In the genomic region with DNA sequence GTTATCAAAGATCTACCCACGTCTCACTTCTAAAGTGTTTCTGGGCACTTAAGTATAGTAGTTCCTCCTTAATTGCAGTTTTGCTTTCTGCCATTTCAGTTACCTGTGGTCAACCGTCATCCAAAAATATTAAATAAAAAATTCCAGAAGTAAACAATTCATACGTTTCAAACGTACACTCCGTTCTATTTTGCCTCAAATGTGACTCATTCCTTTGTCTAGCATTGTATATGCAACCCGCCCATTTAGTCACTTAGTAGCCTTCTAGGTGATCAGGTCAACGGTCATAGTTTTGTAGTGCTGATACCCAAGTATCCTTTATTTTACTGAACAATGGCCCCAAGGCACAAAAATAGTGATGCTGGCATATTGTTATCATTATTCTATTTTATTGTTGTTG, we compare ENCODE assay signal across 19 cellular contexts. TPM values are rescaled to one million over a fixed set of nuclear protein-coding genes. Genes with fewer than 3 reads are reported as not detected.
DNase-seq lines count a peak whose midpoint lies in the region; ATAC-seq and TF ChIP-seq lines count a peak whose summit lies in the region.
"Had no signal": no experiment of that assay in that cellular context is flagged by ENCODE, and none has a peak within 500 bp of the region (broad histone marks: within the 10 kb centered on the region; RNA-seq: fewer than 3 reads in every experiment).

No MANE protein-coding gene starts in this region.

- H3K27me3 ChIP-seq in breast epithelium (no peaks in the 10 kb centered on the region), psoas muscle (ENCODE audit: insufficient read depth in 3 of 3, low read length in 2 of 3) (no peaks in the 10 kb centered on the region)

- H3K4me3 ChIP-seq in breast epithelium (no peak overlapping the region), fibroblast of mammary gland (ENCODE audit: control insufficient read depth, low read depth, low read length) (no peak overlapping the region), psoas muscle (no peak overlapping the region)
- H3K4me3 ChIP-seq: GM23338 had no signal

- POLR2A ChIA-PET in MCF 10A (lab: Yijun Ruan, JAX) = no interaction called here

- no peaks in the 10 kb centered on the region for H3K9me3 ChIP-seq in breast epithelium
- H3K9me3 ChIP-seq in psoas muscle = no peaks in the 10 kb centered on the region

- DNase-seq in MCF 10A (ENCODE audit: unreplicated experiment) (peak; percentile 47), breast epithelium (ENCODE audit: low spot score in 2 of 2) (no peak), SW480 (ENCODE audit: low spot score) (peak; percentile 39), fibroblast of mammary gland (ENCODE audit: low read depth) (peak; percentile 59), omental fat pad (ENCODE audit: low spot score) (no peak), psoas muscle (no peak)
- DNase-seq: 8988T; CD8-positive, alpha-beta memory T cell; DND-41; GF-D8; IMR-90; Karpas-422; NCI-H187; NCI-H526 treated with DMSO at 0.1 percent for 48 hours; NK-92 treated with Interleukin-12 subunit alpha and Interleukin-12 subunit beta, amount 100 ng/mL, for 24 hours had no signal

- ATAC-seq in HG02642 (IDR thresholded peaks at IDR 0.05; ENCODE audit: poor library complexity, unreplicated experiment) (no peak), omental fat pad (ENCODE audit: low FRiP score) (no peak), psoas muscle (no peak), GM18873 (IDR thresholded peaks at IDR 0.05; ENCODE audit: low FRiP score, unreplicated experiment) (no peak)
- ATAC-seq: GM23338 had no signal

- H3K27me3 Mint-ChIP-seq in MCF 10A (ENCODE audit: insufficient read depth, unreplicated experiment) = no peaks in the 10 kb centered on the region
- H3K27me3 Mint-ChIP-seq: CD8-positive, alpha-beta memory T cell had no signal

- CTCF ChIA-PET in MCF 10A (lab: Yijun Ruan, JAX) = no interaction called here

- H3K27ac Mint-ChIP-seq in MCF 10A (ENCODE audit: low read depth, unreplicated experiment) = no peak overlapping the region
- H3K27ac Mint-ChIP-seq: CD8-positive, alpha-beta memory T cell; GM23338 had no signal

- 86 to 91% (median 88%) methylated on average over 7 of the region's 7 CpGs for WGBS in psoas muscle, 3 donors

- no TSS peak for BruUV-seq in MCF 10A (replicated peaks; lab: Mats Ljungman, UMichigan)

- H3K9me3 Mint-ChIP-seq in MCF 10A (ENCODE audit: unreplicated experiment) = no peaks in the 10 kb centered on the region
- H3K9me3 Mint-ChIP-seq: GM23338 had no signal

- no peak for TF ChIP-seq POLR2A in breast epithelium (IDR thresholded peaks at IDR 0.05)

- H3K4me3 Mint-ChIP-seq in MCF 10A (ENCODE audit: unreplicated experiment) = no peak overlapping the region
- H3K4me3 Mint-ChIP-seq: CD8-positive, alpha-beta memory T cell; GM23338 had no signal

- no peak overlapping the region for H3K27ac ChIP-seq in breast epithelium
- no peak overlapping the region for H3K27ac ChIP-seq in psoas muscle

- H3K4me1 Mint-ChIP-seq in MCF 10A (ENCODE audit: insufficient read depth, unreplicated experiment) = peaks cover 11% of the 10 kb centered on the region
- H3K4me1 Mint-ChIP-seq: CD8-positive, alpha-beta memory T cell; GM23338 had no signal

- no peaks in the 10 kb centered on the region for H3K36me3 Mint-ChIP-seq in MCF 10A (ENCODE audit: insufficient read depth, unreplicated experiment)
- H3K36me3 Mint-ChIP-seq: CD8-positive, alpha-beta memory T cell had no signal

- H3K4me1 ChIP-seq in breast epithelium (no peaks in the 10 kb centered on the region), psoas muscle (no peaks in the 10 kb centered on the region)

- intact Hi-C loops in MCF 10A (cut with micrococcal nuclease) = no loop called here
- intact Hi-C loops in breast epithelium (cut with DNase I; ENCODE audit: low total_unique reads) = no loop called here
- intact Hi-C loops in psoas muscle (cut with DNase I) = no loop called here

- no peaks in the 10 kb centered on the region for H3K36me3 ChIP-seq in breast epithelium
- no peaks in the 10 kb centered on the region for H3K36me3 ChIP-seq in psoas muscle (ENCODE audit: insufficient read depth in 1 of 2, low read depth in 1 of 2)

- TF ChIP-seq CTCF in MCF 10A (IDR thresholded peaks at IDR 0.05; ENCODE audit: unreplicated experiment) = no peak
- no peak for TF ChIP-seq CTCF in breast epithelium (IDR thresholded peaks at IDR 0.05)
- TF ChIP-seq CTCF in fibroblast of mammary gland (conservative IDR thresholded peaks at IDR 0.05; ENCODE audit: control insufficient read depth, insufficient read depth, low read depth, low read length) = no peak
- no peak for TF ChIP-seq CTCF in omental fat pad (IDR thresholded peaks at IDR 0.05)
- no peak for TF ChIP-seq CTCF in psoas muscle (IDR thresholded peaks at IDR 0.05)

RNA-seq across cellular contexts. Expression of gene HGF, which starts 33.8 kb away (rescaled TPM):
- total RNA-seq in MCF 10A (2022) = not detected in 2 replicates
- 10 to 100 TPM in 1 of 3 donors, 1 to 10 TPM in 2; 8.5 to 15.7 (median 8.6) TPM for total RNA-seq in breast epithelium
- total RNA-seq in omental fat pad = 10 to 100 TPM in 2 of 4 donors, 1 to 10 TPM in 2; 4.8 to 16.6 (median 9.7) TPM
- 1 to 10 TPM in 3 of 4 donors, under 1 TPM in 1; 0.78 to 3.7 (median 1.6) TPM for total RNA-seq in psoas muscle
- polyA plus RNA-seq in psoas muscle = under 1 TPM; 0.25 to 0.38 (median 0.35) TPM
- total RNA-seq: CD8-positive, alpha-beta memory T cell; OCI-LY7 had no signal
- polyA plus RNA-seq: CD8-positive, alpha-beta memory T cell had no signal

Comparison
In these comparisons a context has a peak if more than half of its experiments do, and no peak if none do; other contexts are left out.
1. DNase-seq: peak in MCF 10A (single experiment), SW480 (single experiment) and fibroblast of mammary gland (single experiment); none in breast epithelium (0 of 2), omental fat pad (single experiment) and psoas muscle (0 of 2).